Comparison of ENCODE assay signal across 16 cellular contexts in the genomic region with DNA sequence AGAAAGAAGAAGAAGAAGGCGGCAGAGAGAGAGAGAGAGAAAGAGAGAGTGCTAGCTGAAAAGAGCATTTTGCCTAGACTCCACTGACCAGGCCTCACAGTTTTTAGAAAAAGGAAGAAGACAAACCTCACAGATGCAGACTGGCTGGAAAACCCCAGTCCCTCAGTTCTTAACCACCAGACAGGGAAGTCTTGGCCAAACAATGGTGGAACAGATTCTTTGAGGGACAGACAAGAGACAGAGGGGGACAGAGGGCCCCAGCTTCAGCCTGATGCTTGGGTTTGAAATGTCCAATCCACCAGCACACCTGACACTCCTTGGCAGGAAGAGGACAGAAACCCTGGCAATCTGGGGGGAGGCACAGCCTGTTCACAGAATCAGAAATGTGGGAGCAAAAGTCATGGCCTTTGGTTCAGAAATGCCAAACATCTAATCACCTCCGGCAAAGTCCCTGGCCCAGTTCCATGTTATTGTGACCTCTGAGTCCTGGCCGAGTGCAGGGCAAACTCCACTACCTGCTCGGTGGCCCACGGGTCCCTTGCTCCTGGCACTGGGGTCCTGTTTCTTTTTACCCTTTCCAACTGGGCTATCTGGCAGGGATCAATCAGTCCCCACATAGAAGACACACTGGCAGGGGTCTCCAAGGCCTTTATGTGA.
DNase-seq lines count a peak whose midpoint lies in the region; ATAC-seq, FAIRE-seq and TF ChIP-seq lines count a peak whose summit lies in the region.
"Had no signal": no experiment of that assay in that cellular context is flagged by ENCODE, and none has a peak within 500 bp of the region (broad histone marks: within the 10 kb centered on the region; RNA-seq: fewer than 3 reads in every experiment).

No MANE protein-coding gene starts in this region.

- RAD21 ChIA-PET in GM12878 (lab: Charles Lee; ENCODE audit: unreplicated experiment), result interaction anchor here (0.6 kb wide), 1 partner anchor 10 kb away, joined by 3 read pairs; no protein-coding TSS in a partner anchor

- H4K20me1 ChIP-seq in BLaER1 treated with 17β-estradiol and CSF1 and Interleukin-3, amounts not matched to agents 10 nM and 100 nM, result no peaks in the 10 kb centered on the region
- no peaks in the 10 kb centered on the region for H4K20me1 ChIP-seq in GM12878 (ENCODE audit: control insufficient read depth, insufficient read depth)

- H3K4me2 ChIP-seq in BLaER1 treated with 17β-estradiol and CSF1 and Interleukin-3, amounts not matched to agents 10 nM and 100 nM, result peak overlapping the region; percentile 36 to 91 (median 71); a peak in 20 of 22 replicates
- H3K4me2 ChIP-seq in GM12878 (ENCODE audit: control insufficient read depth, insufficient read depth) (peak overlapping the region; percentile 41; the same call in 1 of the 2 replicates), parathyroid adenoma (ENCODE audit: low read length) (no peak overlapping the region)

- no peaks in the 10 kb centered on the region for H3K4me1 Mint-ChIP-seq in activated naive CD4-positive, alpha-beta T cell treated with anti-CD3 and anti-CD28 coated beads for 36 hours (ENCODE audit: low read depth)

- H2AFZ ChIP-seq in GM12878 (ENCODE audit: control insufficient read depth, low read depth, low read length) (no peak overlapping the region), parathyroid adenoma (peak overlapping the region; percentile 44)

- intact Hi-C loops in GM12878 (cut with micrococcal nuclease; ENCODE audit: unreplicated experiment) (no loop called here), heart left ventricle (cut with DNase I) (loop anchor here in 1 of 10 donors (10.0 kb wide), 1 partner anchor 79 kb away; no protein-coding TSS in a partner anchor)
- intact Hi-C loops in activated naive CD4-positive, alpha-beta T cell treated with anti-CD3 and anti-CD28 coated beads for 36 hours (cut with micrococcal nuclease), result no loop called here

- peak overlapping the region in 4 of 11 experiments; percentile 4 to 30 (median 12); a peak in 4 of 22 replicates for H3K9ac ChIP-seq in BLaER1 treated with 17β-estradiol and CSF1 and Interleukin-3, amounts not matched to agents 10 nM and 100 nM
- H3K9ac ChIP-seq in GM12878 (ENCODE audit: control insufficient read depth, insufficient read depth, low read length) (no peak overlapping the region), parathyroid adenoma (no peak overlapping the region)

- no peak overlapping the region for H3K27ac Mint-ChIP-seq in activated naive CD4-positive, alpha-beta T cell treated with anti-CD3 and anti-CD28 coated beads for 36 hours
- H3K27ac Mint-ChIP-seq: activated CD8-positive, alpha-beta memory T cell treated with anti-CD3 and anti-CD28 coated beads, Interleukin-2, amount 10 ng/mL, durations not matched to agents 7 days and 5 days had no signal

- CTCF ChIA-PET in GM12878 (lab: Yijun Ruan, JAX), result interaction anchor here (0.6 to 1.4 kb wide), 6 partner anchors 19 to 543 kb away, joined by 3 read pairs; no protein-coding TSS in a partner anchor
- CTCF ChIA-PET in activated naive CD4-positive, alpha-beta T cell treated with anti-CD3 and anti-CD28 coated beads for 36 hours (lab: Charles Lee), result no interaction called here

- POLR2A ChIA-PET in GM12878 (lab: Charles Lee), result interaction anchor here (0.7 kb wide), 2 partner anchors 138 to 430 kb away, joined by 4 to 5 read pairs; no protein-coding TSS in a partner anchor

- no peak for TF ChIP-seq POLR2A in GM12878 (IDR thresholded peaks at IDR 0.05; ENCODE audit: low read depth, low read length)
- no peak for TF ChIP-seq POLR2A in heart left ventricle (IDR thresholded peaks at IDR 0.05)

- in situ Hi-C loops in GM12878 (cut with MboI), result no loop called here

- H3K79me2 ChIP-seq in GM12878 (ENCODE audit: control insufficient read depth, insufficient read depth, low read length) (no peaks in the 10 kb centered on the region), parathyroid adenoma (no peaks in the 10 kb centered on the region)

- no peak overlapping the region for H3K4me3 ChIP-seq in BLaER1 treated with 17β-estradiol and CSF1 and Interleukin-3, amounts not matched to agents 10 nM and 100 nM
- no peak overlapping the region for H3K4me3 ChIP-seq in GM12878
- no peak overlapping the region for H3K4me3 ChIP-seq in parathyroid adenoma (ENCODE audit: low read depth, low read length)
- no peak overlapping the region for H3K4me3 ChIP-seq in heart left ventricle
- H3K4me3 ChIP-seq: left lung had no signal

- no peak for TF ChIP-seq RAD21 in GM12878 (IDR thresholded peaks at IDR 0.05; ENCODE audit: insufficient read depth, low read depth, low read length)

- no peak for TF ChIP-seq CTCF in GM12878 (IDR thresholded peaks at IDR 0.05 in 2 of 3, conservative IDR thresholded peaks at IDR 0.05 in 1 of 3; ENCODE audit: control insufficient read depth in 2 of 3, extremely low read depth in 1 of 3, insufficient read depth in 1 of 3, low read depth in 3 of 3, low read length in 3 of 3)
- TF ChIP-seq CTCF in parathyroid adenoma (IDR thresholded peaks at IDR 0.05), result no peak
- no peak for TF ChIP-seq CTCF in heart left ventricle (IDR thresholded peaks at IDR 0.05)

- BruUV-seq in GM12878 (replicated peaks; lab: Mats Ljungman, UMichigan), result no TSS peak

- SMC1A ChIA-PET in GM12878 (lab: Charles Lee; ENCODE audit: uncharacterized antibody, unreplicated experiment), result interaction anchor here (0.8 to 1.9 kb wide), 6 partner anchors 9 to 91 kb away, joined by 3 to 11 read pairs (median 4); no protein-coding TSS in a partner anchor

- H3K9me3 Mint-ChIP-seq in activated naive CD4-positive, alpha-beta T cell treated with anti-CD3 and anti-CD28 coated beads for 36 hours, result no peaks in the 10 kb centered on the region

- WGBS in GM12878 (ENCODE audit: insufficient coverage, insufficient replicate concordance, low lambda C conversion rate, missing lambda C conversion rate), result 80% methylated on average over 4 of the region's 5 CpGs
- 50 to 64% (median 62%) methylated on average over 5 of the region's 5 CpGs for WGBS in heart left ventricle, 4 donors

- DNase-seq in GM12878 (ENCODE audit: low read depth, low spot score) (no peak), heart left ventricle (no peak)
- no peak for DNase-seq in stimulated activated CD4-positive, alpha-beta T cell treated with anti-CD3 and anti-CD28 coated beads, Interleukin-2, amount 100 ng/mL, for 48 hours
- no peak for DNase-seq in activated naive CD4-positive, alpha-beta T cell treated with anti-CD3 and anti-CD28 coated beads for 36 hours
- DNase-seq: activated CD8-positive, alpha-beta memory T cell treated with anti-CD3 and anti-CD28 coated beads, Interleukin-2, amount 10 ng/mL, durations not matched to agents 7 days and 5 days; activated effector memory CD4-positive, alpha-beta T cell treated with anti-CD3 and anti-CD28 coated beads, Interleukin-2, amount 50 U/mL, for 16 hours; foreskin fibroblast; GF-D8; left lung; NCI-H1417; NCI-H2171 had no signal

- H3K36me3 Mint-ChIP-seq in activated naive CD4-positive, alpha-beta T cell treated with anti-CD3 and anti-CD28 coated beads for 36 hours (ENCODE audit: low read depth), result no peaks in the 10 kb centered on the region
- H3K36me3 Mint-ChIP-seq: activated CD8-positive, alpha-beta memory T cell treated with anti-CD3 and anti-CD28 coated beads, Interleukin-2, amount 10 ng/mL, durations not matched to agents 7 days and 5 days had no signal

- no peak for TF ChIP-seq EP300 in GM12878 (IDR thresholded peaks at IDR 0.05; ENCODE audit: borderline replicate concordance in 1 of 2, control insufficient read depth in 1 of 2, low read depth in 2 of 2, low read length in 2 of 2)

- H3K27me3 ChIP-seq in BLaER1 treated with 17β-estradiol and CSF1 and Interleukin-3, amounts not matched to agents 10 nM and 100 nM, result peaks cover 0 to 1% (median 0%) of the 10 kb centered on the region in 11 experiments; a peak in 1 of 22 replicates
- H3K27me3 ChIP-seq in GM12878 (replicated peaks in 1 of 2; ENCODE audit: control insufficient read depth in 2 of 2, insufficient read depth in 2 of 2, low read length in 1 of 2) (no peaks in the 10 kb centered on the region), parathyroid adenoma (ENCODE audit: control insufficient read depth, insufficient read depth, low read length) (no peaks in the 10 kb centered on the region), heart left ventricle (no peaks in the 10 kb centered on the region)
- H3K27me3 ChIP-seq: left lung had no signal

- H3K27ac ChIP-seq in BLaER1 treated with 17β-estradiol and CSF1 and Interleukin-3, amounts not matched to agents 10 nM and 100 nM, result peak overlapping the region in 5 of 11 experiments; percentile 33 to 65 (median 51); a peak in 9 of 22 replicates
- H3K27ac ChIP-seq in GM12878 (ENCODE audit: control insufficient read depth, insufficient read depth), result no peak overlapping the region
- no peak overlapping the region for H3K27ac ChIP-seq in parathyroid adenoma
- H3K27ac ChIP-seq in heart left ventricle, result peak overlapping the region in 2 of 12 donors; percentile 10 to 80

- no peaks in the 10 kb centered on the region for H3K9me3 ChIP-seq in BLaER1 treated with 17β-estradiol and CSF1 and Interleukin-3, amounts not matched to agents 10 nM and 100 nM (replicated peaks in 1 of 11)
- H3K9me3 ChIP-seq in GM12878 (replicated peaks; ENCODE audit: control insufficient read depth, insufficient read depth, low read length), result no peaks in the 10 kb centered on the region
- no peaks in the 10 kb centered on the region for H3K9me3 ChIP-seq in parathyroid adenoma (ENCODE audit: control insufficient read depth, low read length)
- H3K9me3 ChIP-seq in heart left ventricle, result no peaks in the 10 kb centered on the region
- H3K9me3 ChIP-seq: left lung had no signal

- FAIRE-seq in GM12878 (lab: Jason Lieb, UNC), result no peak
- FAIRE-seq: D721Med had no signal

- peaks cover 3% of the 10 kb centered on the region for H3K27me3 Mint-ChIP-seq in activated naive CD4-positive, alpha-beta T cell treated with anti-CD3 and anti-CD28 coated beads for 36 hours (ENCODE audit: low read depth)

- peak; percentile 45 for ATAC-seq in HG02852 (IDR thresholded peaks at IDR 0.05; ENCODE audit: unreplicated experiment)
- ATAC-seq in GM12878, result peak; percentile 43
- no peak for ATAC-seq in heart left ventricle
- ATAC-seq in GM18502 (IDR thresholded peaks at IDR 0.05; ENCODE audit: poor library complexity, unreplicated experiment), result no peak
- ATAC-seq: activated CD8-positive, alpha-beta memory T cell treated with anti-CD3 and anti-CD28 coated beads, Interleukin-2, amount 10 ng/mL, durations not matched to agents 7 days and 5 days; left lung had no signal

- peaks cover 52 to 72% (median 58%) of the 10 kb centered on the region in 10 experiments for H3K4me1 ChIP-seq in BLaER1 treated with 17β-estradiol and CSF1 and Interleukin-3, amounts not matched to agents 10 nM and 100 nM
- H3K4me1 ChIP-seq in GM12878 (ENCODE audit: control insufficient read depth, insufficient read depth, low read length), result peaks cover 23% of the 10 kb centered on the region
- peaks cover 9% of the 10 kb centered on the region for H3K4me1 ChIP-seq in parathyroid adenoma
- peaks cover 0 to 48% (median 13%) of the 10 kb centered on the region in 12 donors for H3K4me1 ChIP-seq in heart left ventricle

- H3K36me3 ChIP-seq in BLaER1 treated with 17β-estradiol and CSF1 and Interleukin-3, amounts not matched to agents 10 nM and 100 nM, result no peaks in the 10 kb centered on the region
- H3K36me3 ChIP-seq in GM12878 (ENCODE audit: control insufficient read depth in 2 of 2, insufficient read depth in 2 of 2, low read length in 1 of 2), result no peaks in the 10 kb centered on the region
- H3K36me3 ChIP-seq in parathyroid adenoma (ENCODE audit: control insufficient read depth, insufficient read depth, low read length), result no peaks in the 10 kb centered on the region
- no peaks in the 10 kb centered on the region for H3K36me3 ChIP-seq in heart left ventricle
- H3K36me3 ChIP-seq: left lung had no signal

- H3K4me3 Mint-ChIP-seq in activated naive CD4-positive, alpha-beta T cell treated with anti-CD3 and anti-CD28 coated beads for 36 hours, result no peak overlapping the region
- H3K4me3 Mint-ChIP-seq: activated CD8-positive, alpha-beta memory T cell treated with anti-CD3 and anti-CD28 coated beads, Interleukin-2, amount 10 ng/mL, durations not matched to agents 7 days and 5 days had no signal

Comparison
In these comparisons a context has a peak if more than half of its experiments do, and no peak if none do; other contexts are left out.
1. ATAC-seq: peak in HG02852 (single experiment) and GM12878 (single experiment); none in heart left ventricle (0 of 4) and GM18502 (single experiment).